In genomic region chr19:14434157-14434501, GRCh38 we compare ENCODE assay signal across 7 cellular contexts. TPM values are rescaled to one million over a fixed set of nuclear protein-coding genes. Genes with fewer than 3 reads are reported as not detected.
DNase-seq lines count a peak whose midpoint lies in the region; TF ChIP-seq lines count a peak whose summit lies in the region.
"Had no signal": no experiment of that assay in that cellular context is flagged by ENCODE, and none has a peak within 500 bp of the region (broad histone marks: within the 10 kb centered on the region; RNA-seq: fewer than 3 reads in every experiment).

No MANE protein-coding gene starts in this region.

- WGBS in mammary epithelial cell (ENCODE audit: low coverage, missing lambda C conversion rate): no CpG with 5 or more reads among the region's 4 CpGs
- no CpG with 5 or more reads among the region's 4 CpGs for WGBS in neuronal stem cell (ENCODE audit: extremely low coverage in 2 of 2, insufficient read length in 2 of 2, insufficient replicate concordance in 1 of 2), 2 donors

- H2AFZ ChIP-seq in mammary epithelial cell (ENCODE audit: low read depth, low read length) (no peak overlapping the region), neuronal stem cell (ENCODE audit: low read length) (no peak overlapping the region)

- H4K8ac ChIP-seq in neuronal stem cell (ENCODE audit: low read depth, low read length): no peak overlapping the region

- H2BK120ac ChIP-seq in neuronal stem cell (ENCODE audit: low read depth, low read length): no peak overlapping the region

- peaks cover 12% of the 10 kb centered on the region for H3K79me1 ChIP-seq in neuronal stem cell (ENCODE audit: low read depth, low read length)

- intact Hi-C loops in mammary epithelial cell (cut with micrococcal nuclease): loop anchor here (5.0 kb wide), 1 partner anchor 38 kb away; no protein-coding TSS in a partner anchor

- CTCF ChIA-PET in mammary epithelial cell (lab: Charles Lee; ENCODE audit: low non-redundant PET): no interaction called here

- H3K23ac ChIP-seq in neuronal stem cell (ENCODE audit: low read depth, low read length, poor library complexity): peak overlapping the region; percentile 16

- H2BK12ac ChIP-seq in neuronal stem cell (ENCODE audit: low read length): no peak overlapping the region

- dilution Hi-C loops in mammary epithelial cell (cut with HindIII; ENCODE audit: low sequenced_read_pairs): no loop called here

- peak overlapping the region; percentile 42 for H2BK5ac ChIP-seq in neuronal stem cell (ENCODE audit: low read length)

- H3K4me2 ChIP-seq in mammary epithelial cell (ENCODE audit: insufficient read depth, low read depth, low read length) (peak overlapping the region; percentile 90), neuronal stem cell (ENCODE audit: insufficient read depth, low read length, poor library complexity, severe bottlenecking) (peak overlapping the region; percentile 84)

- H3K18ac ChIP-seq in neuronal stem cell (ENCODE audit: low read length): peak overlapping the region; percentile 93

- no peaks in the 10 kb centered on the region for H3K79me2 ChIP-seq in mammary epithelial cell (ENCODE audit: insufficient read depth, low read length)

- H3K27ac ChIP-seq in mammary epithelial cell (ENCODE audit: insufficient read depth, low read depth, low read length) (no peak overlapping the region), neuronal stem cell (replicated peaks; ENCODE audit: low read length) (no peak overlapping the region)
- H3K27ac ChIP-seq: epithelial cell of prostate had no signal

- DNase-seq in NCI-H2107 treated with DMSO at 0.1 percent for 48 hours (lab: John Stamatoyannopoulos, UW; ENCODE audit: unreplicated experiment) (peak; percentile 53), NCI-H2107 (lab: John Stamatoyannopoulos, UW) (no peak), mammary epithelial cell (no peak), neuronal stem cell (ENCODE audit: low spot score) (no peak), HK-2 (ENCODE audit: unreplicated experiment) (no peak), NCI-H526 treated with DMSO at 0.1 percent for 48 hours (lab: John Stamatoyannopoulos, UW) (no peak)

- H3K4ac ChIP-seq in neuronal stem cell (ENCODE audit: low read length): peak overlapping the region; percentile 89

- no peak for TF ChIP-seq CTCF in mammary epithelial cell (conservative IDR thresholded peaks at IDR 0.05 in 1 of 2, IDR thresholded peaks at IDR 0.05 in 1 of 2; ENCODE audit: extremely low read depth in 1 of 2, insufficient read depth in 1 of 2, low read depth in 1 of 2, low read length in 2 of 2)

- no peaks in the 10 kb centered on the region for H4K20me1 ChIP-seq in mammary epithelial cell (ENCODE audit: insufficient read depth, low read length)

- H3K27me3 ChIP-seq in mammary epithelial cell (ENCODE audit: insufficient read depth, low read length): no peaks in the 10 kb centered on the region
- H3K27me3 ChIP-seq in neuronal stem cell (ENCODE audit: control insufficient read depth in 3 of 3, insufficient read depth in 3 of 3, low read depth in 1 of 3, low read length in 3 of 3): no peaks in the 10 kb centered on the region

- H3K4me1 ChIP-seq in mammary epithelial cell (ENCODE audit: insufficient read depth, low read length) (peaks cover 17% of the 10 kb centered on the region), neuronal stem cell (ENCODE audit: control insufficient read depth in 2 of 2, insufficient read depth in 1 of 2, low read depth in 1 of 2, low read length in 2 of 2) (peaks cover 5 to 12% of the 10 kb centered on the region in 2 donors)

- peak overlapping the region; percentile 97 for H2AK5ac ChIP-seq in neuronal stem cell (ENCODE audit: low read depth, low read length)

- H3K4me3 ChIP-seq in mammary epithelial cell (replicated peaks in 1 of 3; ENCODE audit: insufficient read depth in 1 of 3, low read depth in 2 of 3, low read length in 3 of 3): peak overlapping the region in 1 of 3 experiments; percentile 53
- H3K4me3 ChIP-seq in neuronal stem cell (ENCODE audit: low read length in 2 of 2): peak overlapping the region; percentile 50 to 90

- no peak overlapping the region for H4K91ac ChIP-seq in neuronal stem cell (ENCODE audit: low read depth, low read length, poor library complexity)

- H3K36me3 ChIP-seq in mammary epithelial cell (ENCODE audit: insufficient read depth, low read length) (no peaks in the 10 kb centered on the region), neuronal stem cell (replicated peaks in 1 of 2; ENCODE audit: control insufficient read depth in 2 of 2, insufficient read depth in 2 of 2, low read length in 2 of 2) (peaks cover 0 to 9% of the 10 kb centered on the region in 2 donors)

- H3K9ac ChIP-seq in mammary epithelial cell (ENCODE audit: insufficient read depth, low read length): no peak overlapping the region
- H3K9ac ChIP-seq in neuronal stem cell (ENCODE audit: low read depth, low read length, poor library complexity): no peak overlapping the region

- H3K9me3 ChIP-seq in mammary epithelial cell (replicated peaks; ENCODE audit: insufficient read depth, low read length): no peaks in the 10 kb centered on the region
- no peaks in the 10 kb centered on the region for H3K9me3 ChIP-seq in neuronal stem cell (replicated peaks in 1 of 2; ENCODE audit: control insufficient read depth in 2 of 2, insufficient read depth in 1 of 2, low read depth in 1 of 2, low read length in 2 of 2)

- in situ Hi-C loops in mammary epithelial cell (cut with MboI; ENCODE audit: low sequenced_read_pairs in 2 of 2): no loop called here

- H2BK15ac ChIP-seq in neuronal stem cell (ENCODE audit: low read length): no peak overlapping the region

- peak overlapping the region; percentile 38 for H3K14ac ChIP-seq in neuronal stem cell (ENCODE audit: low read length)

- BruUV-seq in mammary epithelial cell (replicated peaks; lab: Mats Ljungman, UMichigan): no TSS peak

RNA-seq across cellular contexts. Expression of gene PKN1, which starts 1.0 kb away (rescaled TPM):
- 10 to 100 TPM; 26.3 to 43.3 TPM for total RNA-seq in mammary epithelial cell
- 8.3 TPM for polyA plus RNA-seq in mammary epithelial cell
- polyA minus RNA-seq in mammary epithelial cell: 14.9 TPM
- polyA plus RNA-seq in neuronal stem cell (2013, experiment 1 of 2): 70.0 TPM
- 68.8 TPM for polyA plus RNA-seq in neuronal stem cell (2013, experiment 2 of 2)

RNA-seq across cellular contexts. Expression of gene DDX39A, which starts 15.0 kb away (rescaled TPM):
- total RNA-seq in mammary epithelial cell: 10 to 100 TPM; 34.0 to 74.4 TPM
- polyA plus RNA-seq in mammary epithelial cell: 108 TPM
- 67.1 TPM for polyA minus RNA-seq in mammary epithelial cell
- polyA plus RNA-seq in neuronal stem cell (2013, experiment 1 of 2): 75.6 TPM
- 76.2 TPM for polyA plus RNA-seq in neuronal stem cell (2013, experiment 2 of 2)

RNA-seq across cellular contexts. Expression of gene PTGER1, which starts 41.0 kb away (rescaled TPM):
- under 1 TPM; 0.56 to 0.83 TPM for total RNA-seq in mammary epithelial cell
- not detected for polyA plus RNA-seq in mammary epithelial cell
- polyA minus RNA-seq in mammary epithelial cell: not detected
- 0.26 TPM for polyA plus RNA-seq in neuronal stem cell (2013, experiment 1 of 2)
- 0.29 TPM for polyA plus RNA-seq in neuronal stem cell (2013, experiment 2 of 2)

RNA-seq across cellular contexts. Expression of gene ADGRE5, which starts 52.9 kb away (rescaled TPM):
- total RNA-seq in mammary epithelial cell: 10 to 100 TPM; 19.3 to 35.4 TPM
- polyA plus RNA-seq in mammary epithelial cell: 17.5 TPM
- 26.7 TPM for polyA minus RNA-seq in mammary epithelial cell
- 0.74 TPM for polyA plus RNA-seq in neuronal stem cell (2013, experiment 1 of 2)
- polyA plus RNA-seq in neuronal stem cell (2013, experiment 2 of 2): 0.72 TPM
